ENCODE assay signal across 30 cellular contexts in the genomic region with DNA sequence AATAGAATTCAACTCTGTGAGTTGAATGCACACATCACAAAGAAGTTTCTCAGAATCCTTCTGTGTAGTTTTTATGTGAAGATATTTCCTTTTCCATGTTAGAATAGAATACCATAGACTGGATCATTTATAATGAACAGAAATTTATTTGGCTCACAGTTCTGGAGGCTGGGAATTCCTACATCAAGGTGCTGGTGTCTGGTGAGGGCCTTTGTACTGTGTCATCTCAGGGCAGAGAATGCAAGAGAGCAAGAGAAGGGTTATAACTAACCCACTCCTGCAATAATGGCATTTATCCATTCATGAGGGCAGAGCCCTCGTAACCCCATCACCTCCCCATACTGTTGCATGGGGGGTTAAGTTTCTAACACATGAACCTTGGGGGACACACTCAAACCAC. TPM values are rescaled to one million over a fixed set of nuclear protein-coding genes. Genes with fewer than 3 reads are reported as not detected.
DNase-seq lines count a peak whose midpoint lies in the region; TF ChIP-seq lines count a peak whose summit lies in the region.
"Had no signal": no experiment of that assay in that cellular context is flagged by ENCODE, and none has a peak within 500 bp of the region (broad histone marks: within the 10 kb centered on the region; RNA-seq: fewer than 3 reads in every experiment).

No MANE protein-coding gene starts in this region.

- H3K18ac ChIP-seq in trophoblast cell (ENCODE audit: low read length), result no peak overlapping the region

- H3K4me3 ChIP-seq in right atrium auricular region (no peak overlapping the region), trophoblast cell (ENCODE audit: low read depth, low read length) (no peak overlapping the region), smooth muscle cell (no peak overlapping the region)
- H3K4me3 ChIP-seq: A549; BLaER1; BLaER1 treated with 17β-estradiol and CSF1 and Interleukin-3, amounts not matched to agents 10 nM and 100 nM had no signal

- no peak overlapping the region for H2AFZ ChIP-seq in trophoblast cell (ENCODE audit: insufficient read depth, low read length, poor library complexity)
- no peak overlapping the region for H2AFZ ChIP-seq in smooth muscle cell (ENCODE audit: low read depth)

- no peaks in the 10 kb centered on the region for H3K4me1 ChIP-seq in right atrium auricular region
- peaks cover 4% of the 10 kb centered on the region in 2 experiments for H3K4me1 ChIP-seq in trophoblast cell (ENCODE audit: control insufficient read depth in 1 of 2, insufficient read depth in 2 of 2, low read length in 2 of 2)
- H3K4me1 ChIP-seq in smooth muscle cell (ENCODE audit: low read depth), result no peaks in the 10 kb centered on the region
- H3K4me1 ChIP-seq: A549, BE2C, BLaER1 had no signal

- DNase-seq in cardiac septum (ENCODE audit: low spot score) (peak; percentile 35), right atrium auricular region (ENCODE audit: low spot score) (no peak), trophoblast cell (peak; percentile 67 to 76), smooth muscle cell (lab: John Stamatoyannopoulos, UW; ENCODE audit: unreplicated experiment) (no peak)
- DNase-seq: 8988T; ACHN; AML-193; BE2C; C1 segment of cervical spinal cord; Caco-2; Calu3; CD4-positive, alpha-beta memory T cell; CD4-positive, alpha-beta T cell; CD4-positive, CD25-positive, alpha-beta regulatory T cell; CD8-positive, alpha-beta memory T cell; CD8-positive, alpha-beta T cell; COR-L47; DMS 273 treated with DMSO at 0.1 percent for 48 hours; DMS153; DMS53; DMS79; DMS79 treated with DMSO at 0.1 percent for 48 hours; DND-41; EL had no signal

- no CpG with 5 or more reads among the region's 1 CpG for WGBS in trophoblast cell (ENCODE audit: extremely low coverage, insufficient coverage, insufficient read length)
- WGBS in smooth muscle cell (ENCODE audit: low lambda C conversion rate), result 100% methylated on average over 1 of the region's 1 CpG

- H3K4me2 ChIP-seq in trophoblast cell (ENCODE audit: low read length), result no peak overlapping the region
- no peak overlapping the region for H3K4me2 ChIP-seq in smooth muscle cell
- H3K4me2 ChIP-seq: A549; BLaER1; BLaER1 treated with 17β-estradiol and CSF1 and Interleukin-3, amounts not matched to agents 10 nM and 100 nM had no signal

- no peak overlapping the region for H3K23ac ChIP-seq in trophoblast cell (ENCODE audit: low read length)

- no peak overlapping the region for H2BK120ac ChIP-seq in trophoblast cell (ENCODE audit: insufficient read depth, low read length, poor library complexity)

- H4K12ac ChIP-seq in trophoblast cell (ENCODE audit: low read depth, low read length), result no peak overlapping the region

- H4K91ac ChIP-seq in trophoblast cell (ENCODE audit: low read depth, low read length), result no peak overlapping the region

- H3K79me2 ChIP-seq in trophoblast cell (ENCODE audit: control insufficient read depth, insufficient read depth, low read length, poor library complexity), result no peaks in the 10 kb centered on the region
- no peaks in the 10 kb centered on the region for H3K79me2 ChIP-seq in smooth muscle cell (ENCODE audit: low read depth)

- no peaks in the 10 kb centered on the region for H3K27me3 ChIP-seq in right atrium auricular region
- H3K27me3 ChIP-seq in trophoblast cell (ENCODE audit: insufficient read depth, low read length), result no peaks in the 10 kb centered on the region
- peaks cover 1% of the 10 kb centered on the region for H3K27me3 ChIP-seq in smooth muscle cell (ENCODE audit: low read depth)
- H3K27me3 ChIP-seq: BE2C; BLaER1; BLaER1 treated with 17β-estradiol and CSF1 and Interleukin-3, amounts not matched to agents 10 nM and 100 nM had no signal

- no peak overlapping the region for H3K4ac ChIP-seq in trophoblast cell (ENCODE audit: low read depth, low read length)

- H2AK5ac ChIP-seq in trophoblast cell (ENCODE audit: low read length), result no peak overlapping the region

- H3K9ac ChIP-seq in trophoblast cell (ENCODE audit: low read length) (peak overlapping the region; percentile 53), smooth muscle cell (ENCODE audit: low read depth) (no peak overlapping the region)
- H3K9ac ChIP-seq: BLaER1; BLaER1 treated with 17β-estradiol and CSF1 and Interleukin-3, amounts not matched to agents 10 nM and 100 nM had no signal

- H3K14ac ChIP-seq in trophoblast cell (ENCODE audit: low read length), result no peak overlapping the region

- H3K36me3 ChIP-seq in right atrium auricular region (no peaks in the 10 kb centered on the region), trophoblast cell (ENCODE audit: control insufficient read depth in 1 of 2, insufficient read depth in 2 of 2, low read length in 2 of 2) (no peaks in the 10 kb centered on the region), smooth muscle cell (ENCODE audit: low read depth) (no peaks in the 10 kb centered on the region)
- H3K36me3 ChIP-seq: BE2C; BLaER1; BLaER1 treated with 17β-estradiol and CSF1 and Interleukin-3, amounts not matched to agents 10 nM and 100 nM had no signal

- H2BK12ac ChIP-seq in trophoblast cell (ENCODE audit: low read length), result no peak overlapping the region

- H3K9me3 ChIP-seq in right atrium auricular region (no peaks in the 10 kb centered on the region), trophoblast cell (ENCODE audit: insufficient read depth, low read depth, low read length) (no peaks in the 10 kb centered on the region), smooth muscle cell (replicated peaks; ENCODE audit: low read depth) (no peaks in the 10 kb centered on the region)
- H3K9me3 ChIP-seq: BE2C had no signal

- H3F3A ChIP-seq in smooth muscle cell (ENCODE audit: low read depth), result no peaks in the 10 kb centered on the region

- no peaks in the 10 kb centered on the region for H3K79me1 ChIP-seq in trophoblast cell (ENCODE audit: low read length)

- H3K27ac ChIP-seq in right atrium auricular region (no peak overlapping the region), trophoblast cell (ENCODE audit: low read depth, low read length) (no peak overlapping the region), smooth muscle cell (ENCODE audit: low read depth) (no peak overlapping the region)
- H3K27ac ChIP-seq: 22Rv1; A549; BLaER1; BLaER1 treated with 17β-estradiol and CSF1 and Interleukin-3, amounts not matched to agents 10 nM and 100 nM; C4-2B had no signal

- intact Hi-C loops in cardiac septum (cut with DNase I), result no loop called here

- H4K8ac ChIP-seq in trophoblast cell (ENCODE audit: low read depth, low read length), result no peak overlapping the region

- H2BK5ac ChIP-seq in trophoblast cell (ENCODE audit: low read depth, low read length, poor library complexity), result no peak overlapping the region

- no peaks in the 10 kb centered on the region for H4K20me1 ChIP-seq in smooth muscle cell (ENCODE audit: low read depth)
- H4K20me1 ChIP-seq: BLaER1; BLaER1 treated with 17β-estradiol and CSF1 and Interleukin-3, amounts not matched to agents 10 nM and 100 nM had no signal

- TF ChIP-seq CTCF in right atrium auricular region (IDR thresholded peaks at IDR 0.05) (no peak), smooth muscle cell (IDR thresholded peaks at IDR 0.05; ENCODE audit: borderline replicate concordance, insufficient read depth, poor library complexity, severe bottlenecking) (no peak)

RNA-seq across cellular contexts. Expression of a gene that starts 18.4 kb away (rescaled TPM):
- total RNA-seq in cardiac septum (28.8 TPM), right atrium auricular region (10 to 100 TPM; 21.1 to 23.8 TPM), smooth muscle cell (14.1 and 15.3 TPM in 2 replicates)
- 6.9 and 7.0 TPM in 2 replicates for polyA plus RNA-seq in trophoblast cell (2013)
- polyA plus RNA-seq in smooth muscle cell, result 14.5 and 14.9 TPM in 2 replicates
- polyA plus RNA-seq: CD14-positive monocyte had no signal

Comparison
In these comparisons a context has a peak if more than half of its experiments do, and no peak if none do; other contexts are left out.
1. DNase-seq: peak in cardiac septum (single experiment) and trophoblast cell (2 of 2); none in right atrium auricular region (single experiment) and smooth muscle cell (single experiment).